In the genomic region with DNA sequence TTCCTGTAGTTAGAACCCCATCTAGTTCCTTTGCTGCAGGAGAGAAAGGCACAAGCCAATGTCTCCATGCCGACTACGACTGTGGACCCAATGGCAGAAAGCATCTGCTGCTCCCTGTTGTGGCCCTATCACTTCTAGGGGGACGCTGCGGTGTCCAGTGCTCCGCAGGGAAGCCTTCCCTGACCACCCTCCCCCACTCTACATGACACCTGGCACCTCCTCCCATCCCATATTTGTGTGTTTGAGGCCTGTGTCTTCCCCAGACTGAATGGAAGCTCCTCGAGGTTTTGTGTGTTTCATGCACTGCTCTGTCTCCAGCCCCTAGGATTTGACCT, we compare ENCODE assay signal across 21 cellular contexts.
DNase-seq lines count a peak whose midpoint lies in the region; ATAC-seq, FAIRE-seq and TF ChIP-seq lines count a peak whose summit lies in the region.
"Had no signal": no experiment of that assay in that cellular context is flagged by ENCODE, and none has a peak within 500 bp of the region (broad histone marks: within the 10 kb centered on the region; RNA-seq: fewer than 3 reads in every experiment).

No MANE protein-coding gene starts in this region.

- H3K79me2 ChIP-seq in astrocyte (ENCODE audit: insufficient read depth, low read length): peaks cover 12% of the 10 kb centered on the region
- no peaks in the 10 kb centered on the region for H3K79me2 ChIP-seq in neural progenitor cell (ENCODE audit: low read depth)

- no peak for DNase-seq in left ventricle myocardium inferior
- no peak for DNase-seq in right cardiac atrium
- DNase-seq in astrocyte (ENCODE audit: low read depth): no peak
- no peak for DNase-seq in neural progenitor cell (ENCODE audit: low spot score)
- DNase-seq in testis: no peak
- DNase-seq in HEK293T (ENCODE audit: extremely low spot score): no peak
- DNase-seq in hypothalamus (lab: John Stamatoyannopoulos, UW): no peak
- DNase-seq in T-helper 17 cell: no peak
- DNase-seq: ACHN; CD4-positive, alpha-beta memory T cell; DND-41; GDM1; NCI-H1092; NCI-H1694; NCI-H2107; NCI-H774; PC-9 had no signal

- WGBS in right cardiac atrium: 88% methylated on average over 6 of the region's 6 CpGs
- WGBS in testis, 2 donors: 77 to 96% methylated on average over 4 to 6 of the region's 6 CpGs

- H3K4me3 Mint-ChIP-seq in astrocyte (ENCODE audit: unreplicated experiment) (peak overlapping the region; percentile 27), neural progenitor cell (no peak overlapping the region), T-helper 17 cell (no peak overlapping the region)
- H3K4me3 Mint-ChIP-seq: B cell; CD4-positive, alpha-beta memory T cell had no signal

- no peaks in the 10 kb centered on the region for H3F3A ChIP-seq in neural progenitor cell (ENCODE audit: low read depth)

- no peak overlapping the region for H3K4me3 ChIP-seq in left ventricle myocardium inferior
- H3K4me3 ChIP-seq in right cardiac atrium (ENCODE audit: low read length): no peak overlapping the region
- H3K4me3 ChIP-seq in astrocyte (ENCODE audit: insufficient read depth, low read depth, low read length): no peak overlapping the region
- no peak overlapping the region for H3K4me3 ChIP-seq in neural progenitor cell
- no peak overlapping the region for H3K4me3 ChIP-seq in testis
- H3K4me3 ChIP-seq: PC-9 had no signal

- intact Hi-C loops in left ventricle myocardium inferior (cut with micrococcal nuclease) (loop anchor here (10.0 kb wide), 1 partner anchor 121 kb away; no protein-coding TSS in a partner anchor), right cardiac atrium (cut with DNase I) (loop anchor here in 2 of 4 donors (10.0 kb wide), 1 partner anchor 121 kb away; no protein-coding TSS in a partner anchor), testis (cut with DNase I; ENCODE audit: low total_unique reads) (no loop called here)

- H3K9ac ChIP-seq in astrocyte (ENCODE audit: low read length) (no peak overlapping the region), neural progenitor cell (no peak overlapping the region)
- H3K9ac ChIP-seq: KMS-11 had no signal

- no peaks in the 10 kb centered on the region for H3K27me3 ChIP-seq in left ventricle myocardium inferior (ENCODE audit: low read depth)
- no peaks in the 10 kb centered on the region for H3K27me3 ChIP-seq in right cardiac atrium (ENCODE audit: control insufficient read depth, insufficient read depth)
- no peaks in the 10 kb centered on the region for H3K27me3 ChIP-seq in astrocyte (ENCODE audit: insufficient read depth, low read length)
- H3K27me3 ChIP-seq in neural progenitor cell: no peaks in the 10 kb centered on the region
- H3K27me3 ChIP-seq in testis: no peaks in the 10 kb centered on the region

- H4K20me1 ChIP-seq in astrocyte (ENCODE audit: insufficient read depth, low read length) (peaks cover 97% of the 10 kb centered on the region), neural progenitor cell (ENCODE audit: low read depth) (peaks cover 21% of the 10 kb centered on the region)

- CTCF ChIA-PET in HEK293T (lab: Yijun Ruan, JAX): no interaction called here

- no peak for FAIRE-seq in astrocyte (lab: Jason Lieb, UNC)
- FAIRE-seq: D721Med, H1 had no signal

- no peak for TF ChIP-seq CTCF in left ventricle myocardium inferior (IDR thresholded peaks at IDR 0.05; ENCODE audit: borderline replicate concordance)
- no peak for TF ChIP-seq CTCF in astrocyte (IDR thresholded peaks at IDR 0.05; ENCODE audit: insufficient read depth, low read depth, low read length)
- TF ChIP-seq CTCF in neural progenitor cell (IDR thresholded peaks at IDR 0.05): no peak
- no peak for TF ChIP-seq CTCF in testis (IDR thresholded peaks at IDR 0.05)

- H2AFZ ChIP-seq in astrocyte (ENCODE audit: low read depth, low read length) (no peak overlapping the region), neural progenitor cell (replicated peaks) (no peak overlapping the region)
- H2AFZ ChIP-seq: PC-9 had no signal

- H3K36me3 Mint-ChIP-seq in astrocyte (ENCODE audit: low read depth, unreplicated experiment): peaks cover 35% of the 10 kb centered on the region
- peaks cover 36% of the 10 kb centered on the region for H3K36me3 Mint-ChIP-seq in neural progenitor cell
- peaks cover 5% of the 10 kb centered on the region for H3K36me3 Mint-ChIP-seq in T-helper 17 cell (ENCODE audit: low read depth)

- no peak overlapping the region for H3K4me2 ChIP-seq in astrocyte (ENCODE audit: low read length)
- H3K4me2 ChIP-seq in neural progenitor cell: no peak overlapping the region
- H3K4me2 ChIP-seq: KMS-11, PC-9 had no signal

- H3K27me3 Mint-ChIP-seq in astrocyte (ENCODE audit: low read depth, unreplicated experiment) (no peaks in the 10 kb centered on the region), neural progenitor cell (ENCODE audit: insufficient read depth, low read depth) (peaks cover 10% of the 10 kb centered on the region), T-helper 17 cell (no peaks in the 10 kb centered on the region)
- H3K27me3 Mint-ChIP-seq: B cell; CD4-positive, alpha-beta memory T cell had no signal

- POLR2A ChIA-PET in HEK293T (lab: Yijun Ruan, JAX): no interaction called here

- peak overlapping the region; percentile 87 for H3K27ac ChIP-seq in left ventricle myocardium inferior (replicated peaks)
- no peak overlapping the region for H3K27ac ChIP-seq in right cardiac atrium (ENCODE audit: low read length)
- H3K27ac ChIP-seq in astrocyte (ENCODE audit: low read depth, low read length): no peak overlapping the region
- H3K27ac ChIP-seq in neural progenitor cell: no peak overlapping the region
- peak overlapping the region; percentile 71 to 87 for H3K27ac ChIP-seq in testis
- H3K27ac ChIP-seq: KMS-11, PC-9 had no signal

- ATAC-seq in right cardiac atrium (no peak), T-helper 17 cell (no peak)

- H3K36me3 ChIP-seq in left ventricle myocardium inferior: peaks cover 29% of the 10 kb centered on the region
- peaks cover 8% of the 10 kb centered on the region for H3K36me3 ChIP-seq in astrocyte (ENCODE audit: insufficient read depth, low read length)
- no peaks in the 10 kb centered on the region for H3K36me3 ChIP-seq in neural progenitor cell
- no peaks in the 10 kb centered on the region for H3K36me3 ChIP-seq in testis (ENCODE audit: low read depth, missing control alignments)

- H3K9me3 ChIP-seq in left ventricle myocardium inferior (replicated peaks): no peaks in the 10 kb centered on the region
- no peaks in the 10 kb centered on the region for H3K9me3 ChIP-seq in right cardiac atrium (ENCODE audit: control insufficient read depth, low read length)
- no peaks in the 10 kb centered on the region for H3K9me3 ChIP-seq in astrocyte (ENCODE audit: insufficient read depth, low read depth, low read length)
- H3K9me3 ChIP-seq in neural progenitor cell (ENCODE audit: low read depth): no peaks in the 10 kb centered on the region
- no peaks in the 10 kb centered on the region for H3K9me3 ChIP-seq in testis
- H3K9me3 ChIP-seq in T-helper 17 cell (ENCODE audit: control insufficient read depth, low read length, poor library complexity, severe bottlenecking): no peaks in the 10 kb centered on the region

- no peak for TF ChIP-seq POLR2A in testis (IDR thresholded peaks at IDR 0.05)

- no peak overlapping the region for H3K27ac Mint-ChIP-seq in astrocyte (ENCODE audit: unreplicated experiment)
- H3K27ac Mint-ChIP-seq in neural progenitor cell: peak overlapping the region; percentile 51
- no peak overlapping the region for H3K27ac Mint-ChIP-seq in T-helper 17 cell
- H3K27ac Mint-ChIP-seq: B cell had no signal

- H3K4me1 ChIP-seq in left ventricle myocardium inferior (peaks cover 81% of the 10 kb centered on the region), right cardiac atrium (ENCODE audit: control insufficient read depth, insufficient read depth, low read length) (peaks cover 18% of the 10 kb centered on the region), astrocyte (ENCODE audit: insufficient read depth, low read length) (peaks cover 30% of the 10 kb centered on the region), neural progenitor cell (no peaks in the 10 kb centered on the region), testis (peaks cover 25% of the 10 kb centered on the region)

- H3K9me3 Mint-ChIP-seq in astrocyte (ENCODE audit: unreplicated experiment): no peaks in the 10 kb centered on the region
- H3K9me3 Mint-ChIP-seq in neural progenitor cell: no peaks in the 10 kb centered on the region

- peaks cover 35% of the 10 kb centered on the region for H3K4me1 Mint-ChIP-seq in astrocyte (ENCODE audit: low read depth, unreplicated experiment)
- peaks cover 12% of the 10 kb centered on the region for H3K4me1 Mint-ChIP-seq in neural progenitor cell
- H3K4me1 Mint-ChIP-seq in T-helper 17 cell: peaks cover 6% of the 10 kb centered on the region

TF ChIP-seq in HEK293T, 16 proteins besides CTCF, POLR2A, EP300 and RAD21:
- TF ChIP-seq ZNF384 (IDR thresholded peaks at IDR 0.05) (no peak), SUZ12 (IDR thresholded peaks at IDR 0.05) (no peak), HDGF (IDR thresholded peaks at IDR 0.05; ENCODE audit: borderline replicate concordance) (no peak), BHLHE40 (IDR thresholded peaks at IDR 0.05; ENCODE audit: borderline replicate concordance) (no peak), FOXA1 (IDR thresholded peaks at IDR 0.05) (no peak)

Comparison
In these comparisons a context has a peak if more than half of its experiments do, and no peak if none do; other contexts are left out.
1. H3K27ac ChIP-seq: peak in left ventricle myocardium inferior (single experiment) and testis (2 of 2); none in right cardiac atrium (single experiment), astrocyte (single experiment) and neural progenitor cell (single experiment).